Comparison of ENCODE assay signal across 8 cellular contexts in the genomic region with DNA sequence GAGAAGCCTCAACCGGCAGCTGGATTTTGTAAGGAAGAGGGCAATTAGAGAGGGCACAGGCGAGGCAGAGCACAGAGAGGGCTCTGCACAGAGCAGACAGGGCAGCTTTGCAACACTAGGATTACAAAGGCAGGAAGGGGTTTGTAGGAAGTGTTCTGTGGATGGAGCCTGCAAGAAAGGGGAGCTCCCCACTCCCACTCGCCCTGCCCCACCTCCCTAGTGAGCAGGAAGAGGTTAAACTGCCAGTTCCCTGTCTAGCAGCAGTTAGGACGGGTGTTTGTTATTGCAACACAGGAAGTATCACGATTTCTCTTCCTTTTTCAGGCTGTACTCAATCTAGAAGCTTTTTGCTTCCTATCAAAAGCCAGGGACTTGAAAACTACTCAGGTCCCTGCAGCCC.
A peak's percentile ranks its signal among the peaks of the same experiment; 100 is the strongest.
DNase-seq lines count a peak whose midpoint lies in the region; ATAC-seq lines count a peak whose summit lies in the region.

No MANE protein-coding gene starts in this region.

- H3K27ac Mint-ChIP-seq in stimulated activated naive CD8-positive, alpha-beta T cell treated with anti-CD3 and anti-CD28 coated beads, Interleukin-15, Interleukin-2, amounts not matched to agents 100 ng/mL and 50 ng/mL, for 24 hours = peak overlapping the region; percentile 92

- no peaks in the 10 kb centered on the region for H3K9me3 Mint-ChIP-seq in stimulated activated naive CD8-positive, alpha-beta T cell treated with anti-CD3 and anti-CD28 coated beads, Interleukin-15, Interleukin-2, amounts not matched to agents 100 ng/mL and 50 ng/mL, for 24 hours

- H3K4me3 Mint-ChIP-seq in stimulated activated naive CD8-positive, alpha-beta T cell treated with anti-CD3 and anti-CD28 coated beads, Interleukin-15, Interleukin-2, amounts not matched to agents 100 ng/mL and 50 ng/mL, for 24 hours = peak overlapping the region; percentile 76

- in situ Hi-C loops in KBM-7 (cut with MboI; ENCODE audit: low pct_unique_long_range_greater_than_20kb, low sequenced_read_pairs) = loop anchor here (25.0 kb wide), 1 partner anchor 245 kb away; the partner anchor contains the start of gene LRRC8B

- peak; percentile 54 for ATAC-seq in GM18858 (IDR thresholded peaks at IDR 0.05; ENCODE audit: unreplicated experiment)

- DNase-seq in KBM-7 (peak; percentile 92), left kidney (ENCODE audit: low read depth, low spot score) (peak; percentile 87), DMS114 treated with DMSO at 0.1 percent for 48 hours (lab: John Stamatoyannopoulos, UW; ENCODE audit: unreplicated experiment) (no peak), GM03348 (ENCODE audit: low spot score) (no peak), DMS 273 treated with DMSO at 0.1 percent for 48 hours (lab: John Stamatoyannopoulos, UW) (no peak)
- DNase-seq in activated T-cell treated with anti-CD3 and anti-CD28 coated beads, Interleukin-2, amount 50 U/mL, for 48 hours = peak; percentile 62 to 71

- peaks cover 95% of the 10 kb centered on the region for H3K4me1 Mint-ChIP-seq in stimulated activated naive CD8-positive, alpha-beta T cell treated with anti-CD3 and anti-CD28 coated beads, Interleukin-15, Interleukin-2, amounts not matched to agents 100 ng/mL and 50 ng/mL, for 24 hours (ENCODE audit: low read depth)

- H3K27me3 Mint-ChIP-seq in stimulated activated naive CD8-positive, alpha-beta T cell treated with anti-CD3 and anti-CD28 coated beads, Interleukin-15, Interleukin-2, amounts not matched to agents 100 ng/mL and 50 ng/mL, for 24 hours = no peaks in the 10 kb centered on the region

- H3K36me3 Mint-ChIP-seq in stimulated activated naive CD8-positive, alpha-beta T cell treated with anti-CD3 and anti-CD28 coated beads, Interleukin-15, Interleukin-2, amounts not matched to agents 100 ng/mL and 50 ng/mL, for 24 hours (ENCODE audit: low read depth) = peaks cover 7% of the 10 kb centered on the region

Comparison
In these comparisons a context has a peak if more than half of its experiments do, and no peak if none do; other contexts are left out.
1. DNase-seq: peak in KBM-7 (single experiment), activated T-cell treated with anti-CD3 and anti-CD28 coated beads, Interleukin-2, amount 50 U/mL, for 48 hours (2 of 2) and left kidney (single experiment); none in DMS114 treated with DMSO at 0.1 percent for 48 hours (single experiment), GM03348 (single experiment) and DMS 273 treated with DMSO at 0.1 percent for 48 hours (single experiment).